30 cellular contexts compared by ENCODE assay signal in genomic region chr2:100977511-100977910, GRCh38. TPM values are rescaled to one million over a fixed set of nuclear protein-coding genes. Genes with fewer than 3 reads are reported as not detected.
DNase-seq lines count a peak whose midpoint lies in the region; ATAC-seq and TF ChIP-seq lines count a peak whose summit lies in the region.
"Had no signal": no experiment of that assay in that cellular context is flagged by ENCODE, and none has a peak within 500 bp of the region (broad histone marks: within the 10 kb centered on the region; RNA-seq: fewer than 3 reads in every experiment).

No MANE protein-coding gene starts in this region.

- no peak overlapping the region for H3K4me3 Mint-ChIP-seq in stimulated activated effector memory CD8-positive, alpha-beta T cell treated with anti-CD3 and anti-CD28 coated beads, Interleukin-12 subunit alpha, Interleukin-12 subunit beta, amount 100 ng/mL, for 72 hours
- no peak overlapping the region for H3K4me3 Mint-ChIP-seq in H9
- H3K4me3 Mint-ChIP-seq: activated CD8-positive, alpha-beta memory T cell treated with anti-CD3 and anti-CD28 coated beads, Interleukin-2, amount 10 ng/mL, durations not matched to agents 7 days and 5 days; activated naive CD4-positive, alpha-beta T cell treated with anti-CD3 and anti-CD28 coated beads for 36 hours; activated T-cell treated with anti-CD3 and anti-CD28 coated beads, Interleukin-2, amount 50 U/mL, for 72 hours; T-cell had no signal

- DNase-seq in DND-41 (no peak), ascending aorta (ENCODE audit: low spot score in 2 of 2) (no peak), H9 (no peak), HUDEP-2 (lab: John Stamatoyannopoulos, UW; ENCODE audit: unreplicated experiment in 76 of 76) (no peak), AG08395 (ENCODE audit: low spot score) (no peak)
- no peak for DNase-seq in stimulated activated effector memory CD8-positive, alpha-beta T cell treated with anti-CD3 and anti-CD28 coated beads, Interleukin-12 subunit alpha, Interleukin-12 subunit beta, amount 100 ng/mL, for 72 hours (ENCODE audit: low spot score in 2 of 2)
- DNase-seq: activated B cell treated with CpG ODN at 0.5 μM for 24 hours; activated CD8-positive, alpha-beta memory T cell treated with anti-CD3 and anti-CD28 coated beads, Interleukin-2, amount 10 ng/mL, durations not matched to agents 7 days and 5 days; activated naive CD4-positive, alpha-beta T cell treated with anti-CD3 and anti-CD28 coated beads for 36 hours; activated T-cell treated with anti-CD3 and anti-CD28 coated beads, Interleukin-2, amount 50 U/mL, for 72 hours; adrenal gland; Caco-2; effector CD4-positive, alpha-beta T cell; glutamatergic neuron; GM23248; HFFc6; kidney; mucosa of descending colon; NCI-H1092 treated with DMSO at 0.1 percent for 48 hours; NCI-H2171 treated with DMSO at 0.1 percent for 48 hours; NCI-H524; NK-92 treated with Interleukin-12 subunit alpha and Interleukin-12 subunit beta, amount 100 ng/mL, for 24 hours; T-cell; upper lobe of left lung had no signal

- H3K23me2 ChIP-seq in H9 (ENCODE audit: insufficient read length, low read depth, low read length, poor library complexity, severe bottlenecking), result no peaks in the 10 kb centered on the region

- no peak overlapping the region for H2AK5ac ChIP-seq in H9 (ENCODE audit: insufficient read length, low read length)

- no peak overlapping the region for H2BK5ac ChIP-seq in H9 (ENCODE audit: insufficient read length, low read length)

- H3K27ac Mint-ChIP-seq in stimulated activated effector memory CD8-positive, alpha-beta T cell treated with anti-CD3 and anti-CD28 coated beads, Interleukin-12 subunit alpha, Interleukin-12 subunit beta, amount 100 ng/mL, for 72 hours, result no peak overlapping the region
- H3K27ac Mint-ChIP-seq in H9, result no peak overlapping the region
- H3K27ac Mint-ChIP-seq: activated B cell treated with CpG ODN at 0.5 μM for 24 hours; activated CD8-positive, alpha-beta memory T cell treated with anti-CD3 and anti-CD28 coated beads, Interleukin-2, amount 10 ng/mL, durations not matched to agents 7 days and 5 days; activated naive CD4-positive, alpha-beta T cell treated with anti-CD3 and anti-CD28 coated beads for 36 hours; activated T-cell treated with anti-CD3 and anti-CD28 coated beads, Interleukin-2, amount 50 U/mL, for 72 hours; T-cell had no signal

- H4K5ac ChIP-seq in H9 (ENCODE audit: insufficient read length, low read depth, low read length), result no peak overlapping the region

- H3K79me1 ChIP-seq in H9 (ENCODE audit: insufficient read depth, low read depth, low read length, poor library complexity, severe bottlenecking), result no peaks in the 10 kb centered on the region

- H3K56ac ChIP-seq in H9 (ENCODE audit: insufficient read length, low read depth, low read length), result no peak overlapping the region

- H3K4me1 ChIP-seq in DND-41 (ENCODE audit: insufficient read depth, low read length) (no peaks in the 10 kb centered on the region), ascending aorta (peaks cover 0 to 11% of the 10 kb centered on the region in 2 donors), muscle layer of duodenum (ENCODE audit: control insufficient read depth in 1 of 2, insufficient read depth in 2 of 2, low read length in 2 of 2) (peaks cover 0 to 4% of the 10 kb centered on the region in 2 donors), H9 (ENCODE audit: insufficient read depth, low read length) (no peaks in the 10 kb centered on the region)
- H3K4me1 ChIP-seq: adrenal gland, SJCRH30, upper lobe of left lung had no signal

- H3K27me3 ChIP-seq in DND-41 (ENCODE audit: insufficient read depth, low read length, poor library complexity), result no peaks in the 10 kb centered on the region
- no peaks in the 10 kb centered on the region for H3K27me3 ChIP-seq in ascending aorta
- no peaks in the 10 kb centered on the region for H3K27me3 ChIP-seq in muscle layer of duodenum (ENCODE audit: low read depth, low read length)
- no peaks in the 10 kb centered on the region for H3K27me3 ChIP-seq in H9 (ENCODE audit: insufficient read depth, low read length)
- H3K27me3 ChIP-seq: adrenal gland, Peyer's patch, upper lobe of left lung had no signal

- H3K36me3 ChIP-seq in DND-41 (ENCODE audit: insufficient read depth, low read length) (0 out of 2 replicates have a peak, but pooled peaks cover 4% of the 10 kb centered on the region), ascending aorta (peaks cover 10 to 40% of the 10 kb centered on the region in 2 donors), muscle layer of duodenum (ENCODE audit: control insufficient read depth in 1 of 2, insufficient read depth in 2 of 2, low read length in 2 of 2) (peaks cover 10 to 13% of the 10 kb centered on the region in 2 donors)
- H3K36me3 ChIP-seq: adrenal gland, SJCRH30 had no signal

- H3K9ac ChIP-seq in DND-41 (ENCODE audit: low read depth, low read length) (no peak overlapping the region), H9 (ENCODE audit: extremely low read depth, insufficient read length, low read length) (no peak overlapping the region)
- H3K9ac ChIP-seq: GM23248 had no signal

- H3K14ac ChIP-seq in H9 (ENCODE audit: insufficient read depth, low read length), result no peak overlapping the region; the same call in 1 of the 2 replicates

- H4K91ac ChIP-seq in H9 (ENCODE audit: insufficient read length, low read depth, low read length), result no peak overlapping the region

- H2AFZ ChIP-seq in DND-41 (ENCODE audit: low read depth, low read length), result no peak overlapping the region
- no peak overlapping the region for H2AFZ ChIP-seq in H9 (ENCODE audit: low read length)
- H2AFZ ChIP-seq: GM23248 had no signal

- TF ChIP-seq CTCF in DND-41 (IDR thresholded peaks at IDR 0.05; ENCODE audit: borderline replicate concordance, extremely low read depth, low read length, poor library complexity, severe bottlenecking) (no peak), ascending aorta (IDR thresholded peaks at IDR 0.05) (no peak), H9 (conservative IDR thresholded peaks at IDR 0.05) (no peak)

- 0 out of 3 replicates have a peak, but pooled peaks have one; percentile 17 for ATAC-seq in DND-41 (ENCODE audit: insufficient read depth, low read depth)
- peak; percentile 5 for ATAC-seq in stimulated activated effector memory CD8-positive, alpha-beta T cell treated with anti-CD3 and anti-CD28 coated beads, Interleukin-12 subunit alpha, Interleukin-12 subunit beta, amount 100 ng/mL, for 72 hours
- ATAC-seq in GM19452 (IDR thresholded peaks at IDR 0.05; ENCODE audit: unreplicated experiment), result no peak
- ATAC-seq: activated CD8-positive, alpha-beta memory T cell treated with anti-CD3 and anti-CD28 coated beads, Interleukin-2, amount 10 ng/mL, durations not matched to agents 7 days and 5 days; activated T-cell treated with anti-CD3 and anti-CD28 coated beads, Interleukin-2, amount 50 U/mL, for 72 hours; mucosa of descending colon; T-cell had no signal

- H2BK20ac ChIP-seq in H9 (ENCODE audit: low read depth, low read length, poor library complexity, severe bottlenecking), result no peak overlapping the region

- H3K27ac ChIP-seq in DND-41 (ENCODE audit: low read length), result no peak overlapping the region
- H3K27ac ChIP-seq in ascending aorta, result peak overlapping the region; percentile 92 to 93
- peak overlapping the region; percentile 9 for H3K27ac ChIP-seq in muscle layer of duodenum (ENCODE audit: low read length)
- no peak overlapping the region for H3K27ac ChIP-seq in H9 (ENCODE audit: insufficient read length, low read depth, low read length)
- H3K27ac ChIP-seq: adrenal gland, C4-2B, epithelial cell of prostate, GM23248, Peyer's patch, SJCRH30, upper lobe of left lung had no signal

- H3K9me3 ChIP-seq in DND-41 (ENCODE audit: insufficient read depth, low read length, severe bottlenecking), result no peaks in the 10 kb centered on the region
- H3K9me3 ChIP-seq in ascending aorta, result no peaks in the 10 kb centered on the region
- H3K9me3 ChIP-seq in muscle layer of duodenum (ENCODE audit: control insufficient read depth in 1 of 2, low read length in 2 of 2), result no peaks in the 10 kb centered on the region
- H3K9me3 ChIP-seq in H9 (ENCODE audit: control insufficient read depth, low read depth, low read length), result no peaks in the 10 kb centered on the region
- H3K9me3 ChIP-seq: adrenal gland, Caco-2, mucosa of descending colon, Peyer's patch, SJCRH30, upper lobe of left lung had no signal

- no peak overlapping the region for H3K23ac ChIP-seq in H9 (ENCODE audit: insufficient read length, low read depth, low read length)

- H3K4ac ChIP-seq in H9 (ENCODE audit: low read depth, low read length), result no peak overlapping the region

- H3K36me3 Mint-ChIP-seq in stimulated activated effector memory CD8-positive, alpha-beta T cell treated with anti-CD3 and anti-CD28 coated beads, Interleukin-12 subunit alpha, Interleukin-12 subunit beta, amount 100 ng/mL, for 72 hours, result no peaks in the 10 kb centered on the region
- H3K36me3 Mint-ChIP-seq in H9 (ENCODE audit: insufficient read depth in 1 of 3, low read depth in 3 of 3), result no peaks in the 10 kb centered on the region
- H3K36me3 Mint-ChIP-seq: activated CD8-positive, alpha-beta memory T cell treated with anti-CD3 and anti-CD28 coated beads, Interleukin-2, amount 10 ng/mL, durations not matched to agents 7 days and 5 days; T-cell had no signal

- no peaks in the 10 kb centered on the region for H4K20me1 ChIP-seq in DND-41 (ENCODE audit: insufficient read depth, low read length)
- H4K20me1 ChIP-seq in H9 (ENCODE audit: control insufficient read depth, insufficient read depth, insufficient read length), result no peaks in the 10 kb centered on the region

- intact Hi-C loops in ascending aorta (cut with DNase I), result loop anchor here (5.0 kb wide), 4 partner anchors 55 to 225 kb away; no protein-coding TSS in a partner anchor

- H4K8ac ChIP-seq in H9 (replicated peaks; ENCODE audit: insufficient read length, low read depth, low read length), result no peak overlapping the region

- H3T11ph ChIP-seq in H9 (ENCODE audit: low read length), result no peak overlapping the region

- H2BK15ac ChIP-seq in H9 (ENCODE audit: low read depth, low read length), result no peak overlapping the region

- H3K18ac ChIP-seq in H9 (ENCODE audit: insufficient read length, low read depth, low read length), result no peak overlapping the region

- H3K4me3 ChIP-seq in DND-41 (ENCODE audit: low read depth in 1 of 2, low read length in 2 of 2) (no peak overlapping the region), ascending aorta (no peak overlapping the region), muscle layer of duodenum (ENCODE audit: low read depth in 1 of 2, low read length in 2 of 2) (no peak overlapping the region)
- H3K4me3 ChIP-seq: adrenal gland, GM23248, mucosa of descending colon, Peyer's patch, SJCRH30, upper lobe of left lung had no signal

- no peak overlapping the region for H2BK120ac ChIP-seq in H9 (ENCODE audit: low read depth, low read length, poor library complexity, severe bottlenecking)

- H3K4me1 Mint-ChIP-seq in stimulated activated effector memory CD8-positive, alpha-beta T cell treated with anti-CD3 and anti-CD28 coated beads, Interleukin-12 subunit alpha, Interleukin-12 subunit beta, amount 100 ng/mL, for 72 hours, result peaks cover 9% of the 10 kb centered on the region
- peaks cover 13 to 15% of the 10 kb centered on the region in 2 experiments for H3K4me1 Mint-ChIP-seq in H9
- H3K4me1 Mint-ChIP-seq: activated CD8-positive, alpha-beta memory T cell treated with anti-CD3 and anti-CD28 coated beads, Interleukin-2, amount 10 ng/mL, durations not matched to agents 7 days and 5 days had no signal

- no peak overlapping the region for H3K4me2 ChIP-seq in DND-41 (ENCODE audit: insufficient read depth, low read length)
- H3K4me2 ChIP-seq in H9 (ENCODE audit: insufficient read depth, insufficient read length, low read length), result no peak overlapping the region

- no peak overlapping the region for H2BK12ac ChIP-seq in H9 (ENCODE audit: insufficient read length, low read depth, low read length)

- H3K79me2 ChIP-seq in DND-41 (ENCODE audit: insufficient read depth, low read length) (no peaks in the 10 kb centered on the region), H9 (ENCODE audit: insufficient read depth, low read length) (no peaks in the 10 kb centered on the region)

- WGBS in H9 (ENCODE audit: extremely low coverage, insufficient read length, low lambda C conversion rate), result no CpG with 5 or more reads among the region's 12 CpGs

- peaks cover 2% of the 10 kb centered on the region; the same call in 1 of the 2 replicates for H3K27me3 Mint-ChIP-seq in H9 (ENCODE audit: low read depth)
- H3K27me3 Mint-ChIP-seq: activated CD8-positive, alpha-beta memory T cell treated with anti-CD3 and anti-CD28 coated beads, Interleukin-2, amount 10 ng/mL, durations not matched to agents 7 days and 5 days had no signal

- no peaks in the 10 kb centered on the region for H3K9me3 Mint-ChIP-seq in stimulated activated effector memory CD8-positive, alpha-beta T cell treated with anti-CD3 and anti-CD28 coated beads, Interleukin-12 subunit alpha, Interleukin-12 subunit beta, amount 100 ng/mL, for 72 hours
- H3K9me3 Mint-ChIP-seq in H9, result no peaks in the 10 kb centered on the region; a peak in 1 of 5 replicates
- H3K9me3 Mint-ChIP-seq: activated B cell treated with CpG ODN at 0.5 μM for 24 hours; activated naive CD4-positive, alpha-beta T cell treated with anti-CD3 and anti-CD28 coated beads for 36 hours; activated T-cell treated with anti-CD3 and anti-CD28 coated beads, Interleukin-2, amount 50 U/mL, for 72 hours; HFFc6; T-cell had no signal

RNA-seq across cellular contexts. Expression of gene RPL31, which starts 24.6 kb away (rescaled TPM):
- total RNA-seq in ascending aorta (479 TPM), H9 (2021) (1,893 and 1,918 TPM in 2 replicates)

Comparison
In these comparisons a context has a peak if more than half of its experiments do, and no peak if none do; other contexts are left out.
1. H3K27ac ChIP-seq: peak in ascending aorta (2 of 2) and muscle layer of duodenum (single experiment); none in DND-41 (single experiment) and H9 (single experiment).